17 cellular contexts compared by ENCODE assay signal in genomic region chr9:113210815-113211214, GRCh38.
"Had no signal": no experiment of that assay in that cellular context is flagged by ENCODE, and none has a peak within 500 bp of the region (broad histone marks: within the 10 kb centered on the region; RNA-seq: fewer than 3 reads in every experiment).

No MANE protein-coding gene starts in this region.

- H3K9me3 ChIP-seq: breast epithelium, colonic mucosa, heart right ventricle, prostate gland, stomach, suprapubic skin, transverse colon had no signal

- H3K36me3 ChIP-seq: breast epithelium, colonic mucosa had no signal

- H3K4me3 ChIP-seq: breast epithelium, colonic mucosa, heart right ventricle, lung, prostate gland, stomach, suprapubic skin, transverse colon had no signal

- H3K4me3 Mint-ChIP-seq: activated CD4-positive, alpha-beta T cell treated with anti-CD3 and anti-CD28 coated beads, Interleukin-2, amount 10 ng/mL, durations not matched to agents 7 days and 5 days; activated T-helper 17 cell treated with anti-CD3 and anti-CD28 coated beads, Interleukin-2, amount 50 U/mL, for 72 hours; naive thymus-derived CD8-positive, alpha-beta T cell had no signal

- H3K27me3 ChIP-seq: breast epithelium, colonic mucosa, heart right ventricle, stomach, suprapubic skin, transverse colon had no signal

- H3K4me1 ChIP-seq: breast epithelium, colonic mucosa, prostate gland, transverse colon had no signal

- H3K9me3 Mint-ChIP-seq: activated CD4-positive, alpha-beta T cell treated with anti-CD3 and anti-CD28 coated beads, Interleukin-2, amount 10 ng/mL, durations not matched to agents 7 days and 5 days; activated naive CD4-positive, alpha-beta T cell treated with anti-CD3 and anti-CD28 coated beads, Interleukin-2, amount 50 U/mL, for 72 hours; activated T-helper 17 cell treated with anti-CD3 and anti-CD28 coated beads, Interleukin-2, amount 50 U/mL, for 72 hours; naive thymus-derived CD8-positive, alpha-beta T cell had no signal

- H3K27ac ChIP-seq: breast epithelium, colonic mucosa, prostate gland, stomach, suprapubic skin, transverse colon, WERI-Rb-1 had no signal

- H3K27ac Mint-ChIP-seq: activated CD4-positive, alpha-beta T cell treated with anti-CD3 and anti-CD28 coated beads, Interleukin-2, amount 10 ng/mL, durations not matched to agents 7 days and 5 days; activated T-helper 17 cell treated with anti-CD3 and anti-CD28 coated beads, Interleukin-2, amount 50 U/mL, for 72 hours; naive thymus-derived CD8-positive, alpha-beta T cell had no signal

- H3K27me3 Mint-ChIP-seq: activated CD4-positive, alpha-beta T cell treated with anti-CD3 and anti-CD28 coated beads, Interleukin-2, amount 10 ng/mL, durations not matched to agents 7 days and 5 days; activated T-helper 17 cell treated with anti-CD3 and anti-CD28 coated beads, Interleukin-2, amount 50 U/mL, for 72 hours; naive thymus-derived CD8-positive, alpha-beta T cell had no signal

- ATAC-seq: activated naive CD4-positive, alpha-beta T cell treated with anti-CD3 and anti-CD28 coated beads, Interleukin-2, amount 50 U/mL, for 72 hours; activated T-helper 17 cell treated with anti-CD3 and anti-CD28 coated beads, Interleukin-2, amount 50 U/mL, for 72 hours; heart right ventricle; left colon; naive thymus-derived CD8-positive, alpha-beta T cell had no signal

- DNase-seq: activated CD4-positive, alpha-beta T cell treated with anti-CD3 and anti-CD28 coated beads, Interleukin-2, amount 10 ng/mL, durations not matched to agents 7 days and 5 days; activated CD4-positive, CD25-positive, alpha-beta regulatory T cell treated with anti-CD3 and anti-CD28 coated beads, Interleukin-2, amount 50 U/mL, for 72 hours; activated T-cell treated with anti-CD3 and anti-CD28 coated beads, Interleukin-2, amount 50 U/mL, for 1 hour; colonic mucosa; heart right ventricle; left colon; naive thymus-derived CD8-positive, alpha-beta T cell; stomach; T-helper 1 cell; transverse colon; WERI-Rb-1 had no signal
